Comparison of ENCODE assay signal across 14 cellular contexts in the genomic region with DNA sequence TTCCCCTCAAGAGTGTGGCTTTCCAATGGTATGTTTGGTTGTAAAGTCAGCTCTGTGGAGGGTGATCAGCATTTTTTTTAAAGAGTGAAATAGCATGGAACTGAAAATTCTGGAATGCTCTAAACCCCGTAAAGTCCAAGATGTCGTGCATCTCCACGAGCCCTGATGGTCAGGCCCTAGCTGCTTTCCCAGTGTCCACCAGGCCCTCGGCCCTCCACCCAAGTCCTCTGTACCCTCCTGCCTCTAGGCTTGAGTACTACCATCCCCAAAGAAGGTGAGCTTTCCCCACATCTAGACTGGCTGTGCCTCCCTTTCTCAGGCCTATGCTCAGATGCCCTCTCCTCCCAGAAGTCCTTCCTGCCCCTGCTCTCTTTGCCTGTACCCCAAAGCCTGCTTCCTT.
A peak's percentile ranks its signal among the peaks of the same experiment; 100 is the strongest.
DNase-seq lines count a peak whose midpoint lies in the region; ATAC-seq and TF ChIP-seq lines count a peak whose summit lies in the region.
"Had no signal": no experiment of that assay in that cellular context is flagged by ENCODE, and none has a peak within 500 bp of the region (broad histone marks: within the 10 kb centered on the region; RNA-seq: fewer than 3 reads in every experiment).

No MANE protein-coding gene starts in this region.

- no peak overlapping the region for H3K4me3 Mint-ChIP-seq in type B pancreatic cell
- H3K4me3 Mint-ChIP-seq: CD4-positive, alpha-beta memory T cell had no signal

- no peaks in the 10 kb centered on the region for H3K4me1 Mint-ChIP-seq in type B pancreatic cell (ENCODE audit: unreplicated experiment)
- H3K4me1 Mint-ChIP-seq: CD4-positive, alpha-beta memory T cell had no signal

- 95 to 98% (median 96%) methylated on average over 4 of the region's 4 CpGs for WGBS in psoas muscle, 3 donors

- H3K27ac ChIP-seq in left ventricle myocardium inferior (replicated peaks) = peak overlapping the region; percentile 85
- H3K27ac ChIP-seq in psoas muscle = peak overlapping the region; percentile 74

- ATAC-seq in left cardiac atrium = no peak
- ATAC-seq in psoas muscle = peak in 1 of 4 donors; percentile 3

- H3K27me3 ChIP-seq in left ventricle myocardium inferior (ENCODE audit: low read depth) (no peaks in the 10 kb centered on the region), psoas muscle (ENCODE audit: insufficient read depth in 3 of 3, low read length in 2 of 3) (no peaks in the 10 kb centered on the region)
- H3K27me3 ChIP-seq: BE2C had no signal

- H3K36me3 ChIP-seq in left ventricle myocardium inferior = no peaks in the 10 kb centered on the region
- no peaks in the 10 kb centered on the region for H3K36me3 ChIP-seq in psoas muscle (ENCODE audit: insufficient read depth in 1 of 2, low read depth in 1 of 2)
- H3K36me3 ChIP-seq: BE2C had no signal

- H3K9me3 Mint-ChIP-seq in type B pancreatic cell = no peaks in the 10 kb centered on the region
- H3K9me3 Mint-ChIP-seq: CD4-positive, alpha-beta memory T cell had no signal

- CTCF ChIA-PET in GM10248 (lab: Yijun Ruan, JAX) = no interaction called here

- POLR2A ChIA-PET in GM10248 (lab: Yijun Ruan, JAX) = no interaction called here

- DNase-seq in left ventricle myocardium inferior = no peak
- DNase-seq in left cardiac atrium = no peak
- peak; percentile 18 for DNase-seq in islet precursor cell
- no peak for DNase-seq in psoas muscle
- DNase-seq in type B pancreatic cell (ENCODE audit: extremely low spot score, unreplicated experiment) = peak; percentile 18
- DNase-seq in HK-2 (ENCODE audit: unreplicated experiment) = no peak
- DNase-seq in GM10248 (ENCODE audit: extremely low spot score) = no peak
- DNase-seq: BE2C; CD4-positive, alpha-beta memory T cell; DMS79; MV-4-11; NCI-H1417 treated with DMSO at 0.1 percent for 48 hours; NCI-H2029; NCI-H510A treated with DMSO at 0.1 percent for 48 hours had no signal

- H3K27ac Mint-ChIP-seq in type B pancreatic cell = no peak overlapping the region

- H3K9me3 ChIP-seq in left ventricle myocardium inferior (replicated peaks) (no peaks in the 10 kb centered on the region), psoas muscle (no peaks in the 10 kb centered on the region)
- H3K9me3 ChIP-seq: BE2C had no signal

- no peak for TF ChIP-seq CTCF in left ventricle myocardium inferior (IDR thresholded peaks at IDR 0.05; ENCODE audit: borderline replicate concordance)
- no peak for TF ChIP-seq CTCF in psoas muscle (IDR thresholded peaks at IDR 0.05)
- no peak for TF ChIP-seq CTCF in type B pancreatic cell (conservative IDR thresholded peaks at IDR 0.05)
- TF ChIP-seq CTCF in GM10248 (IDR thresholded peaks at IDR 0.05; ENCODE audit: control extremely low read depth, extremely low read depth, low read depth, missing control alignments) = no peak

- intact Hi-C loops in left ventricle myocardium inferior (cut with micrococcal nuclease) (no loop called here), left cardiac atrium (cut with DNase I) (loop anchor here in 1 of 2 donors (10.0 kb wide), 1 partner anchor 270 kb away; no protein-coding TSS in a partner anchor), psoas muscle (cut with DNase I) (loop anchor here (5.0 to 10.0 kb wide), 3 partner anchors 52 to 250 kb away; no protein-coding TSS in a partner anchor)

- no peaks in the 10 kb centered on the region for H3K36me3 Mint-ChIP-seq in type B pancreatic cell
- H3K36me3 Mint-ChIP-seq: CD4-positive, alpha-beta memory T cell had no signal

- H3K4me1 ChIP-seq in left ventricle myocardium inferior (peaks cover 49% of the 10 kb centered on the region), psoas muscle (peaks cover 40% of the 10 kb centered on the region)
- H3K4me1 ChIP-seq: BE2C had no signal

- no peaks in the 10 kb centered on the region for H3K27me3 Mint-ChIP-seq in type B pancreatic cell
- H3K27me3 Mint-ChIP-seq: CD4-positive, alpha-beta memory T cell had no signal

- H3K4me3 ChIP-seq in left ventricle myocardium inferior (no peak overlapping the region), psoas muscle (no peak overlapping the region)

Comparison
In these comparisons a context has a peak if more than half of its experiments do, and no peak if none do; other contexts are left out.
1. DNase-seq: peak in islet precursor cell (single experiment) and type B pancreatic cell (single experiment); none in left ventricle myocardium inferior (single experiment), left cardiac atrium (single experiment), psoas muscle (0 of 2), HK-2 (single experiment) and GM10248 (single experiment).